ENCODE assay signal across 8 cellular contexts in genomic region chr3:150544040-150544439, GRCh38. TPM values are rescaled to one million over a fixed set of nuclear protein-coding genes. Genes with fewer than 3 reads are reported as not detected.
DNase-seq lines count a peak whose midpoint lies in the region; ATAC-seq, FAIRE-seq and TF ChIP-seq lines count a peak whose summit lies in the region.

No MANE protein-coding gene starts in this region.

- H3K9me3 ChIP-seq in HepG2 (ENCODE audit: low read length) (no peaks in the 10 kb centered on the region), right lobe of liver (no peaks in the 10 kb centered on the region)

- no peaks in the 10 kb centered on the region for H3K27me3 Mint-ChIP-seq in activated CD8-positive, alpha-beta T cell treated with anti-CD3 and anti-CD28 coated beads, Interleukin-2, amount 10 ng/mL, durations not matched to agents 7 days and 5 days (ENCODE audit: low read depth)

- POLR2A ChIA-PET in HepG2 (lab: Yijun Ruan, JAX), result no interaction called here
- POLR2A ChIA-PET in activated CD8-positive, alpha-beta T cell treated with anti-CD3 and anti-CD28 coated beads, Interleukin-2, amount 10 ng/mL, durations not matched to agents 7 days and 5 days (lab: Charles Lee), result interaction anchor here (3.5 to 5.0 kb wide), 3 partner anchors 59 to 218 kb away, joined by 19 to 77 read pairs (median 43); partner anchors contain the start of genes SELENOT, SIAH2 and TSC22D2

- peaks cover 45% of the 10 kb centered on the region for H3K36me3 Mint-ChIP-seq in activated CD8-positive, alpha-beta T cell treated with anti-CD3 and anti-CD28 coated beads, Interleukin-2, amount 10 ng/mL, durations not matched to agents 7 days and 5 days (ENCODE audit: low read depth)

- peak overlapping the region; percentile 54 for H3K4me3 Mint-ChIP-seq in activated CD8-positive, alpha-beta T cell treated with anti-CD3 and anti-CD28 coated beads, Interleukin-2, amount 10 ng/mL, durations not matched to agents 7 days and 5 days

- TF ChIP-seq RAD21 in HepG2 (CRISPR knock-in tag; IDR thresholded peaks at IDR 0.05), result no peak

- TF ChIP-seq EP300 in HepG2 (IDR thresholded peaks at IDR 0.05; ENCODE audit: low read depth in 2 of 2, low read length in 2 of 2), result no peak
- TF ChIP-seq EP300 in HepG2 (CRISPR knock-in tag; IDR thresholded peaks at IDR 0.05; ENCODE audit: borderline replicate concordance), result no peak

- BruUV-seq in HepG2 (replicated peaks; lab: Mats Ljungman, UMichigan), result no TSS peak

- no peak overlapping the region for H3K27ac ChIP-seq in HepG2 (ENCODE audit: extremely low read length, insufficient read depth, low read length)
- no peak overlapping the region for H3K27ac ChIP-seq in right lobe of liver
- H3K27ac ChIP-seq in urinary bladder (ENCODE audit: low read depth), result peak overlapping the region; percentile 18

- intact Hi-C loops in HepG2 (cut with micrococcal nuclease; ENCODE audit: unreplicated experiment), result loop anchor here (10.0 kb wide), 1 partner anchor 161 kb away; the partner anchor contains the start of gene ERICH6
- intact Hi-C loops in right lobe of liver (cut with DNase I), result no loop called here

- no peak for DNase-seq in HepG2 (ENCODE audit: low spot score)
- DNase-seq in right lobe of liver, result no peak
- no peak for DNase-seq in activated CD8-positive, alpha-beta T cell treated with anti-CD3 and anti-CD28 coated beads, Interleukin-2, amount 10 ng/mL, durations not matched to agents 7 days and 5 days
- DNase-seq in glomerular visceral epithelial cell (ENCODE audit: extremely low spot score), result peak; percentile 33
- no peak for DNase-seq in SK-N-DZ (ENCODE audit: low spot score)

- H3K9ac ChIP-seq in HepG2 (ENCODE audit: insufficient read depth, low read depth, low read length), result no peak overlapping the region

- H4K20me1 ChIP-seq in HepG2 (ENCODE audit: insufficient read depth, low read length), result peaks cover 17% of the 10 kb centered on the region; the same call in 1 of the 2 replicates

- no peak for FAIRE-seq in HepG2 (lab: Jason Lieb, UNC)

- peaks cover 2 to 12% of the 10 kb centered on the region in 2 experiments; a peak in 3 of 5 replicates for H3K36me3 ChIP-seq in HepG2 (replicated peaks in 1 of 2; ENCODE audit: control insufficient read depth in 1 of 2, insufficient read depth in 2 of 2, low read length in 2 of 2)
- H3K36me3 ChIP-seq in right lobe of liver, result peaks cover 0 to 23% (median 6%) of the 10 kb centered on the region in 4 donors
- peaks cover 4% of the 10 kb centered on the region for H3K36me3 ChIP-seq in urinary bladder (ENCODE audit: insufficient read depth)

- no peak for TF ChIP-seq POLR2A in HepG2 (IDR thresholded peaks at IDR 0.05; ENCODE audit: insufficient read depth in 1 of 2, low read depth in 2 of 2, low read length in 2 of 2)
- TF ChIP-seq POLR2A in right lobe of liver (IDR thresholded peaks at IDR 0.05), result no peak

- H2AFZ ChIP-seq in HepG2 (ENCODE audit: low read length), result no peak overlapping the region

- H3K27me3 ChIP-seq in HepG2 (ENCODE audit: control insufficient read depth in 1 of 2, insufficient read depth in 2 of 2, low read length in 2 of 2), result peaks cover 0 to 7% of the 10 kb centered on the region in 2 experiments; a peak in 1 of 5 replicates
- H3K27me3 ChIP-seq in right lobe of liver, result no peaks in the 10 kb centered on the region

- H3K27ac Mint-ChIP-seq in activated CD8-positive, alpha-beta T cell treated with anti-CD3 and anti-CD28 coated beads, Interleukin-2, amount 10 ng/mL, durations not matched to agents 7 days and 5 days, result no peak overlapping the region

- peaks cover 49% of the 10 kb centered on the region for H3K4me1 Mint-ChIP-seq in activated CD8-positive, alpha-beta T cell treated with anti-CD3 and anti-CD28 coated beads, Interleukin-2, amount 10 ng/mL, durations not matched to agents 7 days and 5 days (ENCODE audit: low read depth)

- H3K9me3 Mint-ChIP-seq in activated CD8-positive, alpha-beta T cell treated with anti-CD3 and anti-CD28 coated beads, Interleukin-2, amount 10 ng/mL, durations not matched to agents 7 days and 5 days (ENCODE audit: insufficient read depth), result no peaks in the 10 kb centered on the region

- peak overlapping the region in 2 of 3 experiments; percentile 94; a peak in 1 of 6 replicates for H3K4me3 ChIP-seq in HepG2 (replicated peaks in 1 of 3; ENCODE audit: insufficient read depth in 1 of 3, low read depth in 2 of 3, low read length in 3 of 3)
- no peak overlapping the region for H3K4me3 ChIP-seq in right lobe of liver
- no peak overlapping the region for H3K4me3 ChIP-seq in urinary bladder (ENCODE audit: low read depth, low read length)

- in situ Hi-C loops in HepG2 (cut with HindIII; ENCODE audit: extremely low pct_ligation_motif_present, low pct_unique_long_range_greater_than_20kb), result no loop called here

- ATAC-seq in HepG2 (no peak), right lobe of liver (no peak), HG03432 (IDR thresholded peaks at IDR 0.05; ENCODE audit: unreplicated experiment) (no peak), HG03439 (IDR thresholded peaks at IDR 0.05; ENCODE audit: unreplicated experiment) (no peak)
- ATAC-seq in activated CD8-positive, alpha-beta T cell treated with anti-CD3 and anti-CD28 coated beads, Interleukin-2, amount 10 ng/mL, durations not matched to agents 7 days and 5 days, result no peak

- CTCF ChIA-PET in HepG2 (lab: Yijun Ruan, JAX; ENCODE audit: low intra/inter-chr PET ratio, low total read pairs), result no interaction called here
- CTCF ChIA-PET in activated CD8-positive, alpha-beta T cell treated with anti-CD3 and anti-CD28 coated beads, Interleukin-2, amount 10 ng/mL, durations not matched to agents 7 days and 5 days (lab: Charles Lee), result interaction anchor here (1.9 to 2.0 kb wide), 2 partner anchors 134 to 217 kb away, joined by 9 read pairs; no protein-coding TSS in a partner anchor

- H3K4me2 ChIP-seq in HepG2 (ENCODE audit: low read depth, low read length), result peak overlapping the region; percentile 67

- H3K79me2 ChIP-seq in HepG2 (ENCODE audit: insufficient read depth, low read length), result peaks cover 60% of the 10 kb centered on the region

- H3K4me1 ChIP-seq in HepG2 (ENCODE audit: insufficient read depth, low read length), result peaks cover 39% of the 10 kb centered on the region
- H3K4me1 ChIP-seq in right lobe of liver, result peaks cover 0 to 26% (median 2%) of the 10 kb centered on the region in 4 donors
- H3K4me1 ChIP-seq in urinary bladder (ENCODE audit: insufficient read depth), result no peaks in the 10 kb centered on the region

- TF ChIP-seq CTCF in HepG2 (CRISPR knock-in tag; IDR thresholded peaks at IDR 0.05) (no peak), right lobe of liver (IDR thresholded peaks at IDR 0.05) (no peak)

RNA-seq across cellular contexts. Expression of gene SERP1, which starts 2.3 kb away (rescaled TPM):
- total RNA-seq in HepG2 (2016; rRNA removed; fragmentation: Illumina TruSeq; extraction: Trizol), result 95.0 and 108 TPM in 2 replicates
- 22.2 and 26.3 TPM in 2 replicates for total RNA-seq in HepG2 (2016; cell fraction: cytosol; rRNA removed; fragmentation: Illumina TruSeq; extraction: Trizol; ENCODE audit: low read depth)
- total RNA-seq in HepG2 (2016; cell fraction: insoluble cytoplasmic fraction; rRNA removed; fragmentation: Illumina TruSeq; extraction: Trizol), result 93.6 and 108 TPM in 2 replicates
- 57.6 and 60.7 TPM in 2 replicates for total RNA-seq in HepG2 (2016; cell fraction: membrane; rRNA removed; fragmentation: Illumina TruSeq; extraction: Trizol)
- 58.9 and 66.1 TPM in 2 replicates for total RNA-seq in HepG2 (2016; cell fraction: nucleus; rRNA removed; fragmentation: Illumina TruSeq; extraction: Trizol)
- 51.5 and 61.2 TPM in 2 replicates for polyA plus RNA-seq in HepG2 (2011; rRNA removed)
- 46.7 and 75.3 TPM in 2 replicates for polyA plus RNA-seq in HepG2 (2011; cell fraction: cytosol; rRNA removed)
- 65.0 and 72.2 TPM in 2 replicates for polyA plus RNA-seq in HepG2 (2011; cell fraction: nucleus; rRNA removed)
- polyA plus RNA-seq in HepG2 (2012), result 73.8 and 75.7 TPM in 2 replicates
- polyA plus RNA-seq in HepG2 (2016; cell fraction: cytosol; fragmentation: Illumina TruSeq; extraction: Trizol; ENCODE audit: low read depth), result 27.5 and 29.5 TPM in 2 replicates
- 132 and 136 TPM in 2 replicates for polyA plus RNA-seq in HepG2 (2016; cell fraction: insoluble cytoplasmic fraction; fragmentation: Illumina TruSeq; extraction: Trizol; ENCODE audit: low read depth)
- polyA plus RNA-seq in HepG2 (2016; cell fraction: membrane; fragmentation: Illumina TruSeq; extraction: Trizol; ENCODE audit: low read depth), result 45.6 and 47.4 TPM in 2 replicates
- polyA plus RNA-seq in HepG2 (2016; cell fraction: nucleus; fragmentation: Illumina TruSeq; extraction: Trizol; ENCODE audit: insufficient read depth, low read depth), result 69.2 and 72.9 TPM in 2 replicates
- 42.6 and 90.0 TPM in 2 replicates for polyA minus RNA-seq in HepG2 (2011; rRNA and poly(A)+ RNA removed; ENCODE audit: low replicate concordance)
- polyA minus RNA-seq in HepG2 (2011; cell fraction: cytosol; rRNA and poly(A)+ RNA removed), result 66.9 and 87.4 TPM in 2 replicates
- polyA minus RNA-seq in HepG2 (2011; cell fraction: nucleus; rRNA and poly(A)+ RNA removed), result 99.8 and 106 TPM in 2 replicates
- 100 to 1,000 TPM in 2 of 6 experiments, 10 to 100 TPM in 4; 65.6 to 367 (median 92.4) TPM for total RNA-seq in right lobe of liver
- 10 to 100 TPM; 83.4 to 87.3 TPM for total RNA-seq in activated CD8-positive, alpha-beta T cell treated with anti-CD3 and anti-CD28 coated beads, Interleukin-2, amount 10 ng/mL, durations not matched to agents 7 days and 5 days
- 144 TPM for total RNA-seq in urinary bladder
- 115 TPM for polyA plus RNA-seq in urinary bladder
- 136 and 145 TPM in 2 replicates for polyA plus RNA-seq in SK-N-DZ (2014; cell fraction: cytosol; rRNA removed)
- 124 and 145 TPM in 2 replicates for polyA plus RNA-seq in SK-N-DZ (2014; cell fraction: nucleus; rRNA removed)

RNA-seq across cellular contexts. Expression of gene EIF2A, which starts 2.5 kb away (rescaled TPM):
- 124 and 181 TPM in 2 replicates for total RNA-seq in HepG2 (2016; rRNA removed; fragmentation: Illumina TruSeq; extraction: Trizol)
- total RNA-seq in HepG2 (2016; cell fraction: cytosol; rRNA removed; fragmentation: Illumina TruSeq; extraction: Trizol; ENCODE audit: low read depth), result 107 and 124 TPM in 2 replicates
- total RNA-seq in HepG2 (2016; cell fraction: insoluble cytoplasmic fraction; rRNA removed; fragmentation: Illumina TruSeq; extraction: Trizol), result 129 and 176 TPM in 2 replicates
- total RNA-seq in HepG2 (2016; cell fraction: membrane; rRNA removed; fragmentation: Illumina TruSeq; extraction: Trizol), result 181 and 205 TPM in 2 replicates
- total RNA-seq in HepG2 (2016; cell fraction: nucleus; rRNA removed; fragmentation: Illumina TruSeq; extraction: Trizol), result 96.9 and 98.8 TPM in 2 replicates
- polyA plus RNA-seq in HepG2 (2011; rRNA removed), result 90.5 and 139 TPM in 2 replicates
- 126 and 136 TPM in 2 replicates for polyA plus RNA-seq in HepG2 (2011; cell fraction: cytosol; rRNA removed)
- polyA plus RNA-seq in HepG2 (2011; cell fraction: nucleus; rRNA removed), result 75.2 and 76.2 TPM in 2 replicates
- 133 and 143 TPM in 2 replicates for polyA plus RNA-seq in HepG2 (2012)
- 83.6 and 86.7 TPM in 2 replicates for polyA plus RNA-seq in HepG2 (2016; cell fraction: cytosol; fragmentation: Illumina TruSeq; extraction: Trizol; ENCODE audit: low read depth)
- polyA plus RNA-seq in HepG2 (2016; cell fraction: insoluble cytoplasmic fraction; fragmentation: Illumina TruSeq; extraction: Trizol; ENCODE audit: low read depth), result 148 and 159 TPM in 2 replicates
- 122 and 150 TPM in 2 replicates for polyA plus RNA-seq in HepG2 (2016; cell fraction: membrane; fragmentation: Illumina TruSeq; extraction: Trizol; ENCODE audit: low read depth)
- 123 and 128 TPM in 2 replicates for polyA plus RNA-seq in HepG2 (2016; cell fraction: nucleus; fragmentation: Illumina TruSeq; extraction: Trizol; ENCODE audit: insufficient read depth, low read depth)
- polyA minus RNA-seq in HepG2 (2011; rRNA and poly(A)+ RNA removed; ENCODE audit: low replicate concordance), result 53.6 and 75.5 TPM in 2 replicates
- 112 and 145 TPM in 2 replicates for polyA minus RNA-seq in HepG2 (2011; cell fraction: cytosol; rRNA and poly(A)+ RNA removed)
- 134 and 155 TPM in 2 replicates for polyA minus RNA-seq in HepG2 (2011; cell fraction: nucleus; rRNA and poly(A)+ RNA removed)
- total RNA-seq in right lobe of liver, result 10 to 100 TPM; 29.8 to 89.9 (median 39.4) TPM
- total RNA-seq in activated CD8-positive, alpha-beta T cell treated with anti-CD3 and anti-CD28 coated beads, Interleukin-2, amount 10 ng/mL, durations not matched to agents 7 days and 5 days, result 10 to 100 TPM; 77.0 to 89.0 TPM
- 194 TPM for total RNA-seq in urinary bladder
- polyA plus RNA-seq in urinary bladder, result 63.3 TPM
- polyA plus RNA-seq in SK-N-DZ (2014; cell fraction: cytosol; rRNA removed), result 151 and 186 TPM in 2 replicates
- 202 and 218 TPM in 2 replicates for polyA plus RNA-seq in SK-N-DZ (2014; cell fraction: nucleus; rRNA removed)

RNA-seq across cellular contexts. Expression of gene SELENOT, which starts 59.1 kb away (rescaled TPM):
- total RNA-seq in HepG2 (2016; rRNA removed; fragmentation: Illumina TruSeq; extraction: Trizol) (106 and 122 TPM in 2 replicates), right lobe of liver (10 to 100 TPM; 51.1 to 72.8 (median 63.4) TPM), urinary bladder (76.5 TPM)
- total RNA-seq in HepG2 (2016; cell fraction: cytosol; rRNA removed; fragmentation: Illumina TruSeq; extraction: Trizol; ENCODE audit: low read depth), result 22.6 and 24.8 TPM in 2 replicates
- 109 and 124 TPM in 2 replicates for total RNA-seq in HepG2 (2016; cell fraction: insoluble cytoplasmic fraction; rRNA removed; fragmentation: Illumina TruSeq; extraction: Trizol)
- 57.8 and 63.8 TPM in 2 replicates for total RNA-seq in HepG2 (2016; cell fraction: membrane; rRNA removed; fragmentation: Illumina TruSeq; extraction: Trizol)
- total RNA-seq in HepG2 (2016; cell fraction: nucleus; rRNA removed; fragmentation: Illumina TruSeq; extraction: Trizol), result 67.7 and 88.4 TPM in 2 replicates
- polyA plus RNA-seq in HepG2 (2011; rRNA removed) (234 and 273 TPM in 2 replicates), urinary bladder (94.4 TPM)
- polyA plus RNA-seq in HepG2 (2011; cell fraction: cytosol; rRNA removed), result 115 and 155 TPM in 2 replicates
- polyA plus RNA-seq in HepG2 (2011; cell fraction: nucleus; rRNA removed), result 44.2 and 52.8 TPM in 2 replicates
- 41.0 and 52.5 TPM in 2 replicates for polyA plus RNA-seq in HepG2 (2012)
- 10.6 and 12.5 TPM in 2 replicates for polyA plus RNA-seq in HepG2 (2016; cell fraction: cytosol; fragmentation: Illumina TruSeq; extraction: Trizol; ENCODE audit: low read depth)
- polyA plus RNA-seq in HepG2 (2016; cell fraction: insoluble cytoplasmic fraction; fragmentation: Illumina TruSeq; extraction: Trizol; ENCODE audit: low read depth), result 86.8 and 91.6 TPM in 2 replicates
- polyA plus RNA-seq in HepG2 (2016; cell fraction: membrane; fragmentation: Illumina TruSeq; extraction: Trizol; ENCODE audit: low read depth), result 39.2 and 39.5 TPM in 2 replicates
- 107 and 110 TPM in 2 replicates for polyA plus RNA-seq in HepG2 (2016; cell fraction: nucleus; fragmentation: Illumina TruSeq; extraction: Trizol; ENCODE audit: insufficient read depth, low read depth)
- 144 and 312 TPM in 2 replicates for polyA minus RNA-seq in HepG2 (2011; rRNA and poly(A)+ RNA removed; ENCODE audit: low replicate concordance)
- 62.6 and 74.9 TPM in 2 replicates for polyA minus RNA-seq in HepG2 (2011; cell fraction: cytosol; rRNA and poly(A)+ RNA removed)
- 42.1 and 48.0 TPM in 2 replicates for polyA minus RNA-seq in HepG2 (2011; cell fraction: nucleus; rRNA and poly(A)+ RNA removed)
- total RNA-seq in activated CD8-positive, alpha-beta T cell treated with anti-CD3 and anti-CD28 coated beads, Interleukin-2, amount 10 ng/mL, durations not matched to agents 7 days and 5 days, result 100 to 1,000 TPM in 1 of 2 experiments, 10 to 100 TPM in 1; 99.8 to 104 TPM
- polyA plus RNA-seq in SK-N-DZ (2014; cell fraction: cytosol; rRNA removed), result 53.9 and 58.3 TPM in 2 replicates
- 33.6 and 57.9 TPM in 2 replicates for polyA plus RNA-seq in SK-N-DZ (2014; cell fraction: nucleus; rRNA removed)

Comparison
In these comparisons a context has a peak if more than half of its experiments do, and no peak if none do; other contexts are left out.
1. H3K4me3 ChIP-seq: peak in HepG2 (2 of 3); none in right lobe of liver (0 of 3) and urinary bladder (single experiment).